ENCODE assay signal across 8 cellular contexts in genomic region chr6:20056350-20056992, GRCh38.
DNase-seq lines count a peak whose midpoint lies in the region; ATAC-seq, FAIRE-seq and TF ChIP-seq lines count a peak whose summit lies in the region.

No MANE protein-coding gene starts in this region.

- peak; percentile 87 for FAIRE-seq in TTC549 (lab: Jason Lieb, UNC)

- no peaks in the 10 kb centered on the region for H3K36me3 ChIP-seq in DOHH2 (ENCODE audit: control insufficient read depth, low read length)
- no peaks in the 10 kb centered on the region for H3K36me3 ChIP-seq in H7 (replicated peaks; ENCODE audit: control insufficient read depth, insufficient read depth, low read length)
- no peaks in the 10 kb centered on the region for H3K36me3 ChIP-seq in heart right ventricle

- WGBS in heart right ventricle, 2 donors = 6 to 14% methylated on average over 4 of the region's 4 CpGs

- ATAC-seq in heart right ventricle = peak in 1 of 8 donors; percentile 66
- no peak for ATAC-seq in GM21825 (IDR thresholded peaks at IDR 0.05; ENCODE audit: unreplicated experiment)

- H3K79me2 ChIP-seq in DOHH2 (ENCODE audit: control insufficient read depth, low read length) = no peaks in the 10 kb centered on the region

- intact Hi-C loops in heart right ventricle (cut with DNase I) = loop anchor here (2.0 to 10.0 kb wide), 7 partner anchors 242 to 1462 kb away; no protein-coding TSS in a partner anchor

- no peaks in the 10 kb centered on the region for H3F3A ChIP-seq in DOHH2 (ENCODE audit: control insufficient read depth, insufficient read depth)

- H3K4me2 ChIP-seq in DOHH2 (ENCODE audit: low read length) = no peak overlapping the region

- H3K4me1 ChIP-seq in DOHH2 (ENCODE audit: control insufficient read depth, low read length) (no peaks in the 10 kb centered on the region), heart right ventricle (no peaks in the 10 kb centered on the region)

- DNase-seq in H7 (peak; percentile 35), NCI-H1417 (lab: John Stamatoyannopoulos, UW) (peak; percentile 63 to 89 (median 73)), heart right ventricle (no peak), smooth muscle cell of the brain vasculature (ENCODE audit: low read depth, low spot score) (peak; percentile 10), OCI-M2 (lab: John Stamatoyannopoulos, UW; ENCODE audit: unreplicated experiment) (no peak)

- no peaks in the 10 kb centered on the region for H3K9me2 ChIP-seq in DOHH2 (replicated peaks; ENCODE audit: control insufficient read depth, low read length)

- peak; percentile 55 for TF ChIP-seq CTCF in DOHH2 (IDR thresholded peaks at IDR 0.05; ENCODE audit: low read depth, low read length, poor library complexity, severe bottlenecking)
- TF ChIP-seq CTCF in heart right ventricle (IDR thresholded peaks at IDR 0.05) = peak in 8 of 9 donors; percentile 21 to 63 (median 56)

- H3K4me3 ChIP-seq in DOHH2 (ENCODE audit: low read length) (no peak overlapping the region), H7 (ENCODE audit: insufficient read depth, low read depth, low read length) (no peak overlapping the region), heart right ventricle (no peak overlapping the region)

- H3K27me3 ChIP-seq in DOHH2 (ENCODE audit: control insufficient read depth, low read length) (no peaks in the 10 kb centered on the region), H7 (ENCODE audit: control insufficient read depth, insufficient read depth, low read length) (no peaks in the 10 kb centered on the region), heart right ventricle (no peaks in the 10 kb centered on the region)

- H3K9me3 ChIP-seq in DOHH2 (ENCODE audit: control insufficient read depth, insufficient read depth, low read length) = no peaks in the 10 kb centered on the region
- peaks cover 0 to 4% (median 0%) of the 10 kb centered on the region in 11 donors for H3K9me3 ChIP-seq in heart right ventricle

- H3K27ac ChIP-seq in DOHH2 (ENCODE audit: low read depth, low read length) (no peak overlapping the region), heart right ventricle (no peak overlapping the region)

- no peaks in the 10 kb centered on the region for H4K20me1 ChIP-seq in DOHH2 (ENCODE audit: control insufficient read depth, insufficient read depth, low read depth, low read length)

Comparison
In these comparisons a context has a peak if more than half of its experiments do, and no peak if none do; other contexts are left out.
1. DNase-seq: peak in H7 (single experiment), NCI-H1417 (3 of 3) and smooth muscle cell of the brain vasculature (single experiment); none in heart right ventricle (0 of 2) and OCI-M2 (single experiment).